ENCODE assay signal across 8 cellular contexts in the genomic region with DNA sequence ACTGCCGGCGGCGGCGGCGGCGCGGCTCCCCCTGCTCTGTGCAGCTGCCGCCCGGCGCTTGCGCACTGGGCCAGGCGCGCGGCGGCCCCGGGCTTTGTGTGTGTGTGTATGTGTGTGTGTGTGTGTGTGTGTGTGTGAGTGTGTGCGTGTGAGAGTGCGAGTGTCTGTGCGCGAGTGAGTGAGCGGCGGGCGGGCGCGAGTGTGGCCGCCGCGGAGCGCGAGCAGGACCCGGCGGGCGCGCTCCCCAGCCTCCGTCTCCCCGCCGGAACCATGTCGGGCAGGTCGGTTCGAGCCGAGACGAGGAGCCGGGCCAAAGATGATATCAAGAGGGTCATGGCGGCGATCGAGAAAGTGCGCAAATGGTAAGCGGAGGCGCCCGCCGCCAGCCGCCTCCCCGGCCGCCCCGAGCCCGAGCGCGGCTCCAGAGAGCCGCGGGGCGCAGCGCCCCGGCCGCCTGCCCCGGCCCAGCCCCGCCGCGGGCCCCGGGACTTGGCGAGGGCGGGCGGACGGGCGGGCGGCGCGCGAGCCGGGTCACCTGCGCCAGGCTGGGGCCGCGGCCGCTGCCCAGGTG. TPM values are rescaled to one million over a fixed set of nuclear protein-coding genes. Genes with fewer than 3 reads are reported as not detected.
DNase-seq lines count a peak whose midpoint lies in the region; ATAC-seq and TF ChIP-seq lines count a peak whose summit lies in the region.

A gene (plus strand): TSS at position 63 of the 571 bp plus-strand sequence. CDS start 208 bp downstream, at position 271.

- WGBS in liver, result under 1% methylated on average over 83 of the region's 83 CpGs

- peaks cover 13% of the 10 kb centered on the region for H3K4me1 Mint-ChIP-seq in activated CD4-positive, alpha-beta T cell treated with anti-CD3 and anti-CD28 coated beads, Interleukin-2, amount 10 ng/mL, durations not matched to agents 24 days and 14 days

- H3K27ac ChIP-seq in 22Rv1 (peak within 1 kb of the TSS; percentile 87), dorsolateral prefrontal cortex (peak within 1 kb of the TSS; percentile 44 to 94 (median 87)), liver (ENCODE audit: low read depth in 1 of 2, low read length in 2 of 2) (peak within 1 kb of the TSS; percentile 97 to 99)

- no peaks in the 10 kb centered on the region for H3K36me3 ChIP-seq in liver (ENCODE audit: control insufficient read depth in 4 of 4, insufficient read depth in 3 of 4, low read depth in 1 of 4, low read length in 3 of 4)

- H3K36me3 Mint-ChIP-seq in activated CD4-positive, alpha-beta T cell treated with anti-CD3 and anti-CD28 coated beads, Interleukin-2, amount 10 ng/mL, durations not matched to agents 24 days and 14 days (ENCODE audit: low read depth), result peaks cover 4% of the 10 kb centered on the region

- H3K4me1 ChIP-seq in liver (ENCODE audit: control insufficient read depth in 4 of 4, insufficient read depth in 4 of 4, low read length in 3 of 4), result peaks cover 9 to 28% (median 13%) of the 10 kb centered on the region in 4 donors

- H3K27me3 ChIP-seq in dorsolateral prefrontal cortex (no peaks in the 10 kb centered on the region), liver (ENCODE audit: control insufficient read depth in 4 of 4, insufficient read depth in 4 of 4, low read length in 3 of 4) (no peaks in the 10 kb centered on the region)

- peak within 1 kb of the TSS; percentile 67 to 91 (median 78) for H3K4me3 ChIP-seq in dorsolateral prefrontal cortex
- peak within 1 kb of the TSS; percentile 53 to 94 (median 69) for H3K4me3 ChIP-seq in liver (ENCODE audit: low read depth in 1 of 3, low read length in 3 of 3)

- intact Hi-C loops in activated CD4-positive, alpha-beta T cell treated with anti-CD3 and anti-CD28 coated beads, Interleukin-2, amount 10 ng/mL, durations not matched to agents 24 days and 14 days (cut with micrococcal nuclease), result loop anchor here (5.0 kb wide), 1 partner anchor 105 kb away; a partner anchor contains a TSS
- intact Hi-C loops in dorsolateral prefrontal cortex (cut with DNase I), result loop anchor here (5.0 to 10.0 kb wide), 5 partner anchors 65 to 317 kb away; a partner anchor contains a TSS

- no peak for TF ChIP-seq RAD21 in liver (IDR thresholded peaks at IDR 0.05)

- H3K9ac ChIP-seq in liver (ENCODE audit: low read depth in 1 of 2, low read length in 2 of 2), result peak within 1 kb of the TSS; percentile 90 to 94

- peak; percentile 61 for DNase-seq in NCI-H2171 treated with DMSO at 0.1 percent for 48 hours (lab: John Stamatoyannopoulos, UW)
- DNase-seq in activated CD4-positive, alpha-beta T cell treated with anti-CD3 and anti-CD28 coated beads, Interleukin-2, amount 10 ng/mL, durations not matched to agents 24 days and 14 days, result peak; percentile 87
- peak; percentile 66 to 84 (median 76) for DNase-seq in dorsolateral prefrontal cortex
- peak; percentile 53 for DNase-seq in stimulated activated CD4-positive, alpha-beta T cell treated with anti-CD3 and anti-CD28 coated beads, Interleukin-2, amount 100 ng/mL, for 4 hours (ENCODE audit: low read depth)

- no peak for TF ChIP-seq CTCF in 22Rv1 (IDR thresholded peaks at IDR 0.05)
- TF ChIP-seq CTCF in dorsolateral prefrontal cortex (IDR thresholded peaks at IDR 0.05 in 54 of 56, conservative IDR thresholded peaks at IDR 0.05 in 2 of 56; ENCODE audit: low read depth in 1 of 56, partially characterized antibody in 56 of 56), result peak in 1 of 56 donors; percentile 12
- no peak for TF ChIP-seq CTCF in liver (IDR thresholded peaks at IDR 0.05; ENCODE audit: low read depth, low read length, missing input control)

- peaks cover 26% of the 10 kb centered on the region for H3K27me3 Mint-ChIP-seq in activated CD4-positive, alpha-beta T cell treated with anti-CD3 and anti-CD28 coated beads, Interleukin-2, amount 10 ng/mL, durations not matched to agents 24 days and 14 days

- no peaks in the 10 kb centered on the region for H3K9me3 ChIP-seq in liver (ENCODE audit: control insufficient read depth in 4 of 4, low read length in 3 of 4)

- no peak for ATAC-seq in GM21529 (IDR thresholded peaks at IDR 0.05; ENCODE audit: unreplicated experiment)

- in situ Hi-C loops in GM18951 (cut with MboI; ENCODE audit: low sequenced_read_pairs, unreplicated experiment), result no loop called here

- peak; percentile 58 for TF ChIP-seq POLR2A in GM18951 (IDR thresholded peaks at IDR 0.05; ENCODE audit: extremely low read depth, insufficient read depth, insufficient read length)

- H3K4me3 Mint-ChIP-seq in activated CD4-positive, alpha-beta T cell treated with anti-CD3 and anti-CD28 coated beads, Interleukin-2, amount 10 ng/mL, durations not matched to agents 24 days and 14 days, result peak within 1 kb of the TSS; percentile 94

- no peaks in the 10 kb centered on the region for H3K9me3 Mint-ChIP-seq in activated CD4-positive, alpha-beta T cell treated with anti-CD3 and anti-CD28 coated beads, Interleukin-2, amount 10 ng/mL, durations not matched to agents 24 days and 14 days

- peak within 1 kb of the TSS; percentile 88 for H3K27ac Mint-ChIP-seq in activated CD4-positive, alpha-beta T cell treated with anti-CD3 and anti-CD28 coated beads, Interleukin-2, amount 10 ng/mL, durations not matched to agents 24 days and 14 days

TF ChIP-seq in liver, 16 proteins besides CTCF, POLR2A, EP300 and RAD21:
- no peak for TF ChIP-seq HNF4A (conservative IDR thresholded peaks at IDR 0.05)
- no peak for TF ChIP-seq HNF4G (IDR thresholded peaks at IDR 0.05)
- TF ChIP-seq, protein P1, sequence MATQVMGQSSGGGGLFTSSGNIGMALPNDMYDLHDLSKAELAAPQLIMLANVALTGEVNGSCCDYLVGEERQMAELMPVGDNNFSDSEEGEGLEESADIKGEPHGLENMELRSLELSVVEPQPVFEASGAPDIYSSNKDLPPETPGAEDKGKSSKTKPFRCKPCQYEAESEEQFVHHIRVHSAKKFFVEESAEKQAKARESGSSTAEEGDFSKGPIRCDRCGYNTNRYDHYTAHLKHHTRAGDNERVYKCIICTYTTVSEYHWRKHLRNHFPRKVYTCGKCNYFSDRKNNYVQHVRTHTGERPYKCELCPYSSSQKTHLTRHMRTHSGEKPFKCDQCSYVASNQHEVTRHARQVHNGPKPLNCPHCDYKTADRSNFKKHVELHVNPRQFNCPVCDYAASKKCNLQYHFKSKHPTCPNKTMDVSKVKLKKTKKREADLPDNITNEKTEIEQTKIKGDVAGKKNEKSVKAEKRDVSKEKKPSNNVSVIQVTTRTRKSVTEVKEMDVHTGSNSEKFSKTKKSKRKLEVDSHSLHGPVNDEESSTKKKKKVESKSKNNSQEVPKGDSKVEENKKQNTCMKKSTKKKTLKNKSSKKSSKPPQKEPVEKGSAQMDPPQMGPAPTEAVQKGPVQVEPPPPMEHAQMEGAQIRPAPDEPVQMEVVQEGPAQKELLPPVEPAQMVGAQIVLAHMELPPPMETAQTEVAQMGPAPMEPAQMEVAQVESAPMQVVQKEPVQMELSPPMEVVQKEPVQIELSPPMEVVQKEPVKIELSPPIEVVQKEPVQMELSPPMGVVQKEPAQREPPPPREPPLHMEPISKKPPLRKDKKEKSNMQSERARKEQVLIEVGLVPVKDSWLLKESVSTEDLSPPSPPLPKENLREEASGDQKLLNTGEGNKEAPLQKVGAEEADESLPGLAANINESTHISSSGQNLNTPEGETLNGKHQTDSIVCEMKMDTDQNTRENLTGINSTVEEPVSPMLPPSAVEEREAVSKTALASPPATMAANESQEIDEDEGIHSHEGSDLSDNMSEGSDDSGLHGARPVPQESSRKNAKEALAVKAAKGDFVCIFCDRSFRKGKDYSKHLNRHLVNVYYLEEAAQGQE (IDR thresholded peaks at IDR 0.05), result no peak
- TF ChIP-seq JUND (IDR thresholded peaks at IDR 0.05), result no peak
- TF ChIP-seq, protein P2, sequence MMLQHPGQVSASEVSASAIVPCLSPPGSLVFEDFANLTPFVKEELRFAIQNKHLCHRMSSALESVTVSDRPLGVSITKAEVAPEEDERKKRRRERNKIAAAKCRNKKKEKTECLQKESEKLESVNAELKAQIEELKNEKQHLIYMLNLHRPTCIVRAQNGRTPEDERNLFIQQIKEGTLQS (IDR thresholded peaks at IDR 0.05), result no peak
- TF ChIP-seq TAF1 (conservative IDR thresholded peaks at IDR 0.05), result no peak
- TF ChIP-seq FOXA2 (IDR thresholded peaks at IDR 0.05), result no peak
- TF ChIP-seq RXRA (IDR thresholded peaks at IDR 0.05), result no peak
- TF ChIP-seq EGR1 (IDR thresholded peaks at IDR 0.05; ENCODE audit: low read depth in 2 of 2), result no peak
- TF ChIP-seq GABPA (IDR thresholded peaks at IDR 0.05 in 1 of 2, conservative IDR thresholded peaks at IDR 0.05 in 1 of 2), result no peak

RNA-seq across cellular contexts. Expression of the gene that starts here (rescaled TPM):
- 9.3 and 10.7 TPM in 2 replicates for total RNA-seq in activated CD4-positive, alpha-beta T cell treated with anti-CD3 and anti-CD28 coated beads, Interleukin-2, amount 10 ng/mL, durations not matched to agents 24 days and 14 days
- 10 to 100 TPM; 25.2 to 50.3 (median 39.4) TPM for total RNA-seq in dorsolateral prefrontal cortex
- 1 to 10 TPM; 5.9 to 8.3 TPM for total RNA-seq in liver
- polyA plus RNA-seq in liver, result 1 to 10 TPM; 3.5 to 4.0 TPM
